Comparison of ENCODE assay signal across 24 cellular contexts in the genomic region with DNA sequence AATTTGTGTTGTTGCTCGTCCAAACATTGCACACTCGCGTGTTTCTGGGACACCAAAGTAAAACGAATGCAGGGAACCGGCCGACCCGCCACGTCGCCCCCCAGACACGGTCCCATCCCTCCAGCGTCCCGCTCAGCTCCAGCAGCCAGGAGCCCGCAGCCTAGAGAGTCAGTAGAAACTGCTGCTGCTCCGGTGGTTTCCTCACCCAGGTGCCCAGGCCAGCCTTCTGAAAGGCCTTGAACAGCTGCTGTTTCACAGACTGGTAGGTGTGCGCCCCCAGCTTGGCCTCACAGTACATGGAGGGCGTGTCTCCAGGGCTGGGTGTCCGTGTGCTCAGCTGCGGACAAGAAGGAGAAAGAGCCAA.
DNase-seq lines count a peak whose midpoint lies in the region; ATAC-seq and TF ChIP-seq lines count a peak whose summit lies in the region.
"Had no signal": no experiment of that assay in that cellular context is flagged by ENCODE, and none has a peak within 500 bp of the region (broad histone marks: within the 10 kb centered on the region; RNA-seq: fewer than 3 reads in every experiment).

No MANE protein-coding gene starts in this region.

- no peaks in the 10 kb centered on the region for H3K4me1 ChIP-seq in spleen
- H3K4me1 ChIP-seq: prostate gland had no signal

- no peak overlapping the region for H3K27ac Mint-ChIP-seq in activated CD4-positive, alpha-beta T cell treated with anti-CD3 and anti-CD28 coated beads, Interleukin-2, amount 10 ng/mL, durations not matched to agents 7 days and 5 days
- H3K27ac Mint-ChIP-seq: activated CD4-positive, alpha-beta T cell treated with anti-CD3 and anti-CD28 coated beads for 36 hours; activated T-cell treated with anti-CD3 and anti-CD28 coated beads, Interleukin-2, amount 50 U/mL, for 72 hours; B cell had no signal

- H3K4me1 Mint-ChIP-seq in activated T-cell treated with anti-CD3 and anti-CD28 coated beads, Interleukin-2, amount 50 U/mL, for 4 hours (ENCODE audit: low read depth): no peaks in the 10 kb centered on the region
- no peaks in the 10 kb centered on the region for H3K4me1 Mint-ChIP-seq in activated CD4-positive, alpha-beta T cell treated with anti-CD3 and anti-CD28 coated beads, Interleukin-2, amount 10 ng/mL, durations not matched to agents 7 days and 5 days
- H3K4me1 Mint-ChIP-seq: activated CD4-positive, alpha-beta T cell treated with anti-CD3 and anti-CD28 coated beads for 36 hours; activated naive CD4-positive, alpha-beta T cell treated with anti-CD3 and anti-CD28 coated beads, Interleukin-2, amount 50 U/mL, for 24 hours; B cell had no signal

- TF ChIP-seq CTCF in spleen (IDR thresholded peaks at IDR 0.05 in 8 of 11, conservative IDR thresholded peaks at IDR 0.05 in 3 of 11): no peak

- no peak overlapping the region for H3K4me3 Mint-ChIP-seq in activated T-cell treated with anti-CD3 and anti-CD28 coated beads, Interleukin-2, amount 50 U/mL, for 4 hours
- no peak overlapping the region for H3K4me3 Mint-ChIP-seq in activated CD4-positive, alpha-beta T cell treated with anti-CD3 and anti-CD28 coated beads, Interleukin-2, amount 10 ng/mL, durations not matched to agents 7 days and 5 days
- H3K4me3 Mint-ChIP-seq: activated CD4-positive, alpha-beta T cell treated with anti-CD3 and anti-CD28 coated beads for 36 hours; activated naive CD4-positive, alpha-beta T cell treated with anti-CD3 and anti-CD28 coated beads, Interleukin-2, amount 50 U/mL, for 24 hours; activated T-cell treated with anti-CD3 and anti-CD28 coated beads, Interleukin-2, amount 50 U/mL, for 72 hours; B cell; H9; neural crest cell had no signal

- intact Hi-C loops in spleen (cut with DNase I; ENCODE audit: low total_unique reads): no loop called here

- H3K27me3 ChIP-seq in layer of hippocampus (ENCODE audit: control insufficient read depth, insufficient read depth, low read length) (no peaks in the 10 kb centered on the region), spleen (replicated peaks in 1 of 7) (peaks cover 0 to 25% (median 0%) of the 10 kb centered on the region in 7 donors)

- no peak for ATAC-seq in activated T-cell treated with anti-CD3 and anti-CD28 coated beads, Interleukin-2, amount 50 U/mL, for 4 hours
- ATAC-seq: activated CD4-positive, alpha-beta T cell treated with anti-CD3 and anti-CD28 coated beads for 36 hours; activated T-cell treated with anti-CD3 and anti-CD28 coated beads, Interleukin-2, amount 50 U/mL, for 72 hours had no signal

- no peak overlapping the region for H3K4me3 ChIP-seq in spleen
- H3K4me3 ChIP-seq: lung, prostate gland had no signal

- CTCF ChIA-PET in activated CD4-positive, alpha-beta T cell treated with anti-CD3 and anti-CD28 coated beads, Interleukin-2, amount 10 ng/mL, durations not matched to agents 7 days and 5 days (lab: Charles Lee): interaction anchor here (0.5 kb wide), 1 partner anchor 120 kb away, joined by 6 read pairs; no protein-coding TSS in a partner anchor

- H3K9me3 Mint-ChIP-seq in activated T-cell treated with anti-CD3 and anti-CD28 coated beads, Interleukin-2, amount 50 U/mL, for 4 hours: no peaks in the 10 kb centered on the region
- H3K9me3 Mint-ChIP-seq in activated CD4-positive, alpha-beta T cell treated with anti-CD3 and anti-CD28 coated beads, Interleukin-2, amount 10 ng/mL, durations not matched to agents 7 days and 5 days: no peaks in the 10 kb centered on the region
- H3K9me3 Mint-ChIP-seq: activated naive CD4-positive, alpha-beta T cell treated with anti-CD3 and anti-CD28 coated beads, Interleukin-2, amount 50 U/mL, for 24 hours; activated T-cell treated with anti-CD3 and anti-CD28 coated beads, Interleukin-2, amount 50 U/mL, for 72 hours; H9; neural crest cell had no signal

- POLR2A ChIA-PET in activated CD4-positive, alpha-beta T cell treated with anti-CD3 and anti-CD28 coated beads, Interleukin-2, amount 10 ng/mL, durations not matched to agents 7 days and 5 days (lab: Charles Lee): no interaction called here

- no peaks in the 10 kb centered on the region for H3K9me3 ChIP-seq in spleen
- H3K9me3 ChIP-seq: prostate gland, SK-N-SH had no signal

- peaks cover 6% of the 10 kb centered on the region for H3K27me3 Mint-ChIP-seq in activated T-cell treated with anti-CD3 and anti-CD28 coated beads, Interleukin-2, amount 50 U/mL, for 4 hours (ENCODE audit: low read depth)
- H3K27me3 Mint-ChIP-seq in activated CD4-positive, alpha-beta T cell treated with anti-CD3 and anti-CD28 coated beads, Interleukin-2, amount 10 ng/mL, durations not matched to agents 7 days and 5 days: peaks cover 2% of the 10 kb centered on the region
- H3K27me3 Mint-ChIP-seq: activated naive CD4-positive, alpha-beta T cell treated with anti-CD3 and anti-CD28 coated beads, Interleukin-2, amount 50 U/mL, for 24 hours had no signal

- H3K36me3 Mint-ChIP-seq in activated T-cell treated with anti-CD3 and anti-CD28 coated beads, Interleukin-2, amount 50 U/mL, for 4 hours (ENCODE audit: insufficient read depth): no peaks in the 10 kb centered on the region
- no peaks in the 10 kb centered on the region for H3K36me3 Mint-ChIP-seq in activated CD4-positive, alpha-beta T cell treated with anti-CD3 and anti-CD28 coated beads, Interleukin-2, amount 10 ng/mL, durations not matched to agents 7 days and 5 days (ENCODE audit: low read depth)
- H3K36me3 Mint-ChIP-seq: activated naive CD4-positive, alpha-beta T cell treated with anti-CD3 and anti-CD28 coated beads, Interleukin-2, amount 50 U/mL, for 24 hours had no signal

- DNase-seq in NCI-H345 (lab: John Stamatoyannopoulos, UW): peak; percentile 7
- no peak for DNase-seq in NCI-H345 treated with DMSO at 0.1 percent for 48 hours (lab: John Stamatoyannopoulos, UW; ENCODE audit: unreplicated experiment)
- peak; percentile 26 for DNase-seq in NCI-H69 (lab: John Stamatoyannopoulos, UW)
- peak; percentile 58 for DNase-seq in spleen
- no peak for DNase-seq in activated T-cell treated with anti-CD3 and anti-CD28 coated beads, Interleukin-2, amount 50 U/mL, for 4 hours
- no peak for DNase-seq in DMS 273 (lab: John Stamatoyannopoulos, UW; ENCODE audit: unreplicated experiment)
- DNase-seq in activated CD4-positive, alpha-beta T cell treated with anti-CD3 and anti-CD28 coated beads, Interleukin-2, amount 10 ng/mL, durations not matched to agents 7 days and 5 days: no peak
- DNase-seq: activated CD4-positive, alpha-beta T cell treated with anti-CD3 and anti-CD28 coated beads for 36 hours; activated T-cell treated with anti-CD3 and anti-CD28 coated beads, Interleukin-2, amount 50 U/mL, for 72 hours; dermis blood vessel endothelial cell; H9; Kasumi-1; NCI-H1048; NCI-H2029 treated with DMSO at 0.1 percent for 48 hours; NCI-H446 treated with DMSO at 0.1 percent for 48 hours; SK-N-SH; stimulated activated CD4-positive, alpha-beta T cell treated with anti-CD3 and anti-CD28 coated beads, Interleukin-2, amount 100 ng/mL, for 24 hours; T-helper 2 cell had no signal

- H3K27ac ChIP-seq in layer of hippocampus (ENCODE audit: low read depth, low read length): peak overlapping the region; percentile 27
- H3K27ac ChIP-seq in spleen: no peak overlapping the region
- H3K27ac ChIP-seq: prostate gland had no signal

- WGBS in spleen, 5 donors: 81 to 87% (median 85%) methylated on average over 17 to 18 of the region's 18 CpGs

- no peaks in the 10 kb centered on the region for H3K36me3 ChIP-seq in spleen
- H3K36me3 ChIP-seq: prostate gland had no signal

- TF ChIP-seq POLR2A in spleen (IDR thresholded peaks at IDR 0.05): no peak

Comparison
In these comparisons a context has a peak if more than half of its experiments do, and no peak if none do; other contexts are left out.
1. DNase-seq: peak in NCI-H345 (single experiment), NCI-H69 (single experiment) and spleen (single experiment); none in NCI-H345 treated with DMSO at 0.1 percent for 48 hours (single experiment), activated T-cell treated with anti-CD3 and anti-CD28 coated beads, Interleukin-2, amount 50 U/mL, for 4 hours (single experiment), DMS 273 (single experiment) and activated CD4-positive, alpha-beta T cell treated with anti-CD3 and anti-CD28 coated beads, Interleukin-2, amount 10 ng/mL, durations not matched to agents 7 days and 5 days (single experiment).